ENCODE assay signal across 8 cellular contexts in the genomic region with DNA sequence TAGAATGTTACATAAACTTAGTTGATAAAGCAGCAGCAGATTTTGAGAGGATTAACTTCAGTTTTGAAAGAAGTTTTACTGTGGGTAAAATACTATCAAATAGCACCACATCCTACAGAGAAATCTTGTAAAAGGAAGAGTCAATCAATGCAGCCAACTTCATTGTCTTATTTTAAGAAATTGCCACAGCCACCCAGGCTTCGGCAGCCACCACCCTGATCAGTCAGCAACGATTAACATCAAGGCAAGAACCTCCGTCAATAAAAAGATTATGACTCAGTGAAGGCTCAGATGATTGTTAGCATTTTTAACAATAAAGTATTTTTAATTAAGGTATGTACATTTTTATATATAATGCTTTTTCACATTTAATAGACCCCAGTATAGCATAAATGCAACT.
"Had no signal": no experiment of that assay in that cellular context is flagged by ENCODE, and none has a peak within 500 bp of the region (broad histone marks: within the 10 kb centered on the region; RNA-seq: fewer than 3 reads in every experiment).

No MANE protein-coding gene starts in this region.

- H3K4me3 Mint-ChIP-seq: IgD-negative memory B cell had no signal

- H3K4me3 ChIP-seq: K562 had no signal

- H3K36me3 Mint-ChIP-seq: IgD-negative memory B cell had no signal

- H3K4me2 ChIP-seq: KMS-11 had no signal

- H3K27ac ChIP-seq: HL-60, KMS-11 had no signal

- DNase-seq: IMR-90, KBM-7, KG1 had no signal

- H3K27ac Mint-ChIP-seq: IgD-negative memory B cell had no signal

- ATAC-seq: HepG2, K562 had no signal

- H3K9ac ChIP-seq: KMS-11 had no signal

- H3K4me1 Mint-ChIP-seq: IgD-negative memory B cell had no signal
